Comparison of ENCODE assay signal across 9 cellular contexts in the genomic region with DNA sequence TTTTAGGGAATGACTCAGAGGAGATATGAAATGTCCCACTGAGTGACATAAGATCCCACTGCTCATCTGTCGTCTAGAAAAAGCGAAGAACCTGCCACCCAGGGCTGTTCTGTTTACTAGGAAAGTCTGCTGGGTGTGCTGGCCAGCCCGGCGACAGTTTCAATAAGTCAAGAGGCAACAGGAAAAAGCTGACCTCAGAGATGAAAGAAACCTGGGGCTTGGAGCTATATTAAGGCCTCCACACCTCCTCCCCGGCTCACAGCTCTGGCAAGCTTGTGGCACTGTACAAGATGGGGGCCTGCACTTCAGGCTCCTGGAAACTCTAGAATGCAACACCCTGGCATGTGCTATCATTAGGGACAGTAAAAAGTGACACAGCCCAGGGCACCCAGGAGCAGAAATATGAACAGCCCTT. TPM values are rescaled to one million over a fixed set of nuclear protein-coding genes. Genes with fewer than 3 reads are reported as not detected.
DNase-seq lines count a peak whose midpoint lies in the region; ATAC-seq and TF ChIP-seq lines count a peak whose summit lies in the region.
"Had no signal": no experiment of that assay in that cellular context is flagged by ENCODE, and none has a peak within 500 bp of the region (broad histone marks: within the 10 kb centered on the region; RNA-seq: fewer than 3 reads in every experiment).

No MANE protein-coding gene starts in this region.

- H3K27ac ChIP-seq in IMR-90 (ENCODE audit: insufficient read depth, low read length) (no peak overlapping the region), heart right ventricle (peak overlapping the region in 7 of 10 donors; percentile 8 to 57 (median 15)), trophoblast cell (ENCODE audit: low read depth, low read length) (peak overlapping the region; percentile 77)
- H3K27ac ChIP-seq: SK-N-MC had no signal

- H4K91ac ChIP-seq in IMR-90 (ENCODE audit: insufficient read depth, low read depth, low read length) = no peak overlapping the region
- H4K91ac ChIP-seq in trophoblast cell (ENCODE audit: low read depth, low read length) = no peak overlapping the region

- H3K14ac ChIP-seq in IMR-90 (replicated peaks; ENCODE audit: low read depth, low read length) (no peak overlapping the region), trophoblast cell (ENCODE audit: low read length) (no peak overlapping the region)

- no peak overlapping the region for H2BK20ac ChIP-seq in IMR-90 (ENCODE audit: low read depth, low read length)

- peaks cover 5% of the 10 kb centered on the region; the same call in 1 of the 2 replicates for H3K9me1 ChIP-seq in IMR-90 (ENCODE audit: insufficient read depth, low read length)

- no peak overlapping the region for H2BK5ac ChIP-seq in IMR-90 (ENCODE audit: low read depth, low read length, poor library complexity, severe bottlenecking)
- peak overlapping the region; percentile 43 for H2BK5ac ChIP-seq in trophoblast cell (ENCODE audit: low read depth, low read length, poor library complexity)

- H3K23ac ChIP-seq in IMR-90 (ENCODE audit: low read depth, low read length) (no peak overlapping the region), trophoblast cell (ENCODE audit: low read length) (no peak overlapping the region)

- H4K5ac ChIP-seq in IMR-90 (ENCODE audit: low read depth, low read length) = no peak overlapping the region

- H2BK12ac ChIP-seq in trophoblast cell (ENCODE audit: low read length) = peak overlapping the region; percentile 0

- H3K79me1 ChIP-seq in IMR-90 (ENCODE audit: low read depth in 1 of 2, low read length in 2 of 2) (peaks cover 48 to 86% of the 10 kb centered on the region in 2 experiments), trophoblast cell (ENCODE audit: low read length) (peaks cover 36% of the 10 kb centered on the region)

- whole genome bisulfite sequencing in IMR-90 (ENCODE audit: extremely low coverage in 2 of 2, insufficient read length in 1 of 2), 2 experiments = no CpG with 5 or more reads among the region's 5 CpGs
- WGBS in heart right ventricle, 2 donors = 20% methylated on average over 5 of the region's 5 CpGs
- WGBS in trophoblast cell (ENCODE audit: extremely low coverage, insufficient coverage, insufficient read length) = no CpG with 5 or more reads among the region's 5 CpGs

- H4K8ac ChIP-seq in IMR-90 (ENCODE audit: low read depth in 2 of 2, low read length in 2 of 2) (no peak overlapping the region), trophoblast cell (ENCODE audit: low read depth, low read length) (peak overlapping the region; percentile 7)

- H2AFZ ChIP-seq in IMR-90 (replicated peaks; ENCODE audit: low read length, poor library complexity) (no peak overlapping the region), trophoblast cell (ENCODE audit: insufficient read depth, low read length, poor library complexity) (no peak overlapping the region)

- peaks cover 45% of the 10 kb centered on the region for H4K20me1 ChIP-seq in IMR-90 (ENCODE audit: insufficient read depth, low read length)

- dilution Hi-C loops in IMR-90 (cut with HindIII; ENCODE audit: low sequenced_read_pairs, unreplicated experiment) = loop anchor here (25.0 kb wide), 1 partner anchor 100 kb away; no protein-coding TSS in a partner anchor

- H2AK9ac ChIP-seq in IMR-90 (replicated peaks; ENCODE audit: low read depth, low read length, poor library complexity) = no peak overlapping the region

- intact Hi-C loops in IMR-90 (cut with micrococcal nuclease) (no loop called here), heart right ventricle (cut with DNase I) (no loop called here)

- H3K9me3 ChIP-seq in IMR-90 (ENCODE audit: control insufficient read depth, insufficient read depth, low read length) = no peaks in the 10 kb centered on the region
- H3K9me3 ChIP-seq in heart right ventricle = no peaks in the 10 kb centered on the region
- no peaks in the 10 kb centered on the region for H3K9me3 ChIP-seq in trophoblast cell (ENCODE audit: insufficient read depth, low read depth, low read length)

- H3K4me1 ChIP-seq in IMR-90 (ENCODE audit: control insufficient read depth, insufficient read depth, low read length) (peaks cover 23% of the 10 kb centered on the region), heart right ventricle (peaks cover 19 to 73% (median 46%) of the 10 kb centered on the region in 9 donors), trophoblast cell (ENCODE audit: control insufficient read depth in 1 of 2, insufficient read depth in 2 of 2, low read length in 2 of 2) (peaks cover 43 to 51% of the 10 kb centered on the region in 2 experiments)

- CTCF ChIA-PET in IMR-90 (lab: Yijun Ruan, JAX) = no interaction called here

- TF ChIP-seq RAD21 in IMR-90 (IDR thresholded peaks at IDR 0.05; ENCODE audit: low read length) = no peak

- H3K4ac ChIP-seq in IMR-90 (ENCODE audit: low read depth, low read length) (no peak overlapping the region), trophoblast cell (ENCODE audit: low read depth, low read length) (no peak overlapping the region)

- H4K12ac ChIP-seq in trophoblast cell (ENCODE audit: low read depth, low read length) = no peak overlapping the region

- no TSS peak for BruUV-seq in IMR-90 (replicated peaks; lab: Mats Ljungman, UMichigan)

- no peak overlapping the region for H3K4me2 ChIP-seq in IMR-90 (ENCODE audit: low read depth, low read length)
- peak overlapping the region; percentile 3 for H3K4me2 ChIP-seq in trophoblast cell (ENCODE audit: low read length)

- H3K79me2 ChIP-seq in trophoblast cell (ENCODE audit: control insufficient read depth, insufficient read depth, low read length, poor library complexity) = peaks cover 28% of the 10 kb centered on the region

- no peak for TF ChIP-seq POLR2A in IMR-90 (IDR thresholded peaks at IDR 0.05; ENCODE audit: low read depth, low read length)

- H2BK120ac ChIP-seq in IMR-90 (ENCODE audit: low read depth, low read length) (no peak overlapping the region), trophoblast cell (ENCODE audit: insufficient read depth, low read length, poor library complexity) (peak overlapping the region; percentile 4)

- H3K4me3 ChIP-seq in IMR-90 (ENCODE audit: insufficient read depth, low read depth, low read length) (no peak overlapping the region), heart right ventricle (no peak overlapping the region), trophoblast cell (ENCODE audit: low read depth, low read length) (no peak overlapping the region)
- H3K4me3 ChIP-seq: SK-N-MC had no signal

- H3K27me3 ChIP-seq in IMR-90 (ENCODE audit: control insufficient read depth, insufficient read depth, low read length) = no peaks in the 10 kb centered on the region
- peaks cover 0 to 8% (median 0%) of the 10 kb centered on the region in 7 donors for H3K27me3 ChIP-seq in heart right ventricle
- H3K27me3 ChIP-seq in trophoblast cell (ENCODE audit: insufficient read depth, low read length) = no peaks in the 10 kb centered on the region

- DNase-seq in GM13976 (ENCODE audit: low spot score) (peak; percentile 51), IMR-90 (no peak), heart right ventricle (no peak), trophoblast cell (peak in 1 of 2 donors; percentile 20), hippocampal formation (lab: John Stamatoyannopoulos, UW) (no peak), left lobe of liver (ENCODE audit: low spot score) (no peak), EL (no peak), T1000 (lab: John Stamatoyannopoulos, UW) (no peak)

- POLR2A ChIA-PET in IMR-90 (lab: Charles Lee; ENCODE audit: unreplicated experiment) = interaction anchor here (0.6 kb wide), 1 partner anchor 33 kb away, joined by 3 read pairs; no protein-coding TSS in a partner anchor

- ATAC-seq in IMR-90 (ENCODE audit: low read depth) (peak; percentile 33), heart right ventricle (peak; percentile 18 to 93 (median 80)), left lobe of liver (no peak)

- in situ Hi-C loops in GM13976 (cut with MboI; ENCODE audit: low sequenced_read_pairs, unreplicated experiment) (loop anchor here (25.0 kb wide), 1 partner anchor 375 kb away; no protein-coding TSS in a partner anchor), IMR-90 (cut with MboI; ENCODE audit: low sequenced_read_pairs) (no loop called here)

- H3K18ac ChIP-seq in IMR-90 (ENCODE audit: low read depth, low read length) (no peak overlapping the region), trophoblast cell (ENCODE audit: low read length) (no peak overlapping the region)

- no peak overlapping the region for H2BK15ac ChIP-seq in IMR-90 (ENCODE audit: low read depth, low read length)

- H3K9ac ChIP-seq in IMR-90 (ENCODE audit: low read depth, low read length) = no peak overlapping the region
- H3K9ac ChIP-seq in trophoblast cell (ENCODE audit: low read length) = no peak overlapping the region

- H3K36me3 ChIP-seq in IMR-90 (ENCODE audit: control insufficient read depth, insufficient read depth, low read length) = no peaks in the 10 kb centered on the region
- H3K36me3 ChIP-seq in heart right ventricle = no peaks in the 10 kb centered on the region
- H3K36me3 ChIP-seq in trophoblast cell (ENCODE audit: control insufficient read depth in 1 of 2, insufficient read depth in 2 of 2, low read length in 2 of 2) = no peaks in the 10 kb centered on the region

- TF ChIP-seq CTCF in GM13976 (IDR thresholded peaks at IDR 0.05; ENCODE audit: borderline replicate concordance, control extremely low read depth, extremely low read depth, insufficient read depth, missing control alignments) (no peak), IMR-90 (conservative IDR thresholded peaks at IDR 0.05; ENCODE audit: low read depth, low read length) (no peak), heart right ventricle (IDR thresholded peaks at IDR 0.05) (no peak)

- no peak overlapping the region for H3K56ac ChIP-seq in IMR-90 (ENCODE audit: extremely low read depth, insufficient read depth, low read length)

- H2AK5ac ChIP-seq in IMR-90 (ENCODE audit: low read depth, low read length) (no peak overlapping the region), trophoblast cell (ENCODE audit: low read length) (no peak overlapping the region)

TF ChIP-seq in IMR-90, 13 proteins besides CTCF, POLR2A, EP300 and RAD21 (continues in another document):
- TF ChIP-seq SMC3 (IDR thresholded peaks at IDR 0.05; ENCODE audit: low read depth, low read length) (no peak), RFX5 (IDR thresholded peaks at IDR 0.05; ENCODE audit: low read depth, low read length) (no peak), MXI1 (IDR thresholded peaks at IDR 0.05; ENCODE audit: borderline replicate concordance, low read depth, low read length) (no peak), BHLHE40 (IDR thresholded peaks at IDR 0.05; ENCODE audit: low read depth, low read length) (no peak), CEBPB (IDR thresholded peaks at IDR 0.05; ENCODE audit: low read depth, low read length) (no peak)

RNA-seq across cellular contexts. Expression of a gene that starts 10.6 kb away (rescaled TPM):
- total RNA-seq in IMR-90 (2012; rRNA removed) = 1.4 and 2.2 TPM in 2 replicates
- polyA plus RNA-seq in IMR-90 (2012; rRNA removed) = 1.7 and 2.0 TPM in 2 replicates
- polyA plus RNA-seq in IMR-90 (2012; cell fraction: cytosol; rRNA removed) = 0.78 and 1.1 TPM in 2 replicates
- polyA plus RNA-seq in IMR-90 (2012; cell fraction: nucleus; rRNA removed; ENCODE audit: low replicate concordance) = 1.9 and 2.8 TPM in 2 replicates
- 10 to 100 TPM in 6 of 10 donors, 1 to 10 TPM in 4; 7.9 to 15.2 (median 11.7) TPM for total RNA-seq in heart right ventricle
- polyA plus RNA-seq in heart right ventricle = 1 to 10 TPM; 1.6 to 4.0 TPM
- polyA plus RNA-seq in trophoblast cell (2013) = 36.4 and 36.5 TPM in 2 replicates
- total RNA-seq in left lobe of liver = 8.9 TPM
